In the genomic region with DNA sequence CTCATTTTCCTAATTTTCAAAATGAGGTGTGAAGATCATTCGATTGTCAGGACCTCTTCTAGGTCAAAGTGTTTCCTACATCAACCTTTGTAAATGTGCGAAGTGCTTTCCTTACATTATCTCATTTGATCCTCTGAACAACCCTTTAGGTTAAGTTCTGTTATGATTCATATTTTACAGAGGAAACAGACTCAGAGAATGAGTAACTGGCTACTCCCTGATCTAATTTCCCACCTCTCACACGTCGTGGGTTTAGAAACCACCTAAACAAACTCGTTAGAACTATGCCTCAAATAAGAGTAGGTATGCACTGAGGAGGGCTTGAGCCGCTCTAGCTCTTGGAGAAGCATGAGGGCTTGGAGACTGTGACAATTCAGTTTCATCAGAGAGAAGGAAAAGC, we compare ENCODE assay signal across 1 cellular context.
TF ChIP-seq lines count a peak whose summit lies in the region.

No MANE protein-coding gene starts in this region.

TF ChIP-seq in GM12878, 131 proteins besides CTCF, POLR2A, EP300 and RAD21 (continued from another document):
- TF ChIP-seq, protein P1, sequence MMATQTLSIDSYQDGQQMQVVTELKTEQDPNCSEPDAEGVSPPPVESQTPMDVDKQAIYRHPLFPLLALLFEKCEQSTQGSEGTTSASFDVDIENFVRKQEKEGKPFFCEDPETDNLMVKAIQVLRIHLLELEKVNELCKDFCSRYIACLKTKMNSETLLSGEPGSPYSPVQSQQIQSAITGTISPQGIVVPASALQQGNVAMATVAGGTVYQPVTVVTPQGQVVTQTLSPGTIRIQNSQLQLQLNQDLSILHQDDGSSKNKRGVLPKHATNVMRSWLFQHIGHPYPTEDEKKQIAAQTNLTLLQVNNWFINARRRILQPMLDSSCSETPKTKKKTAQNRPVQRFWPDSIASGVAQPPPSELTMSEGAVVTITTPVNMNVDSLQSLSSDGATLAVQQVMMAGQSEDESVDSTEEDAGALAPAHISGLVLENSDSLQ (IDR thresholded peaks at IDR 0.05), result no peak
- peak; percentile 30; the same call in 1 of the 2 replicates for TF ChIP-seq JUNB (IDR thresholded peaks at IDR 0.05)
- no peak for TF ChIP-seq CHD1 (IDR thresholded peaks at IDR 0.05; ENCODE audit: low read depth, low read length)
- TF ChIP-seq FOXK2 (IDR thresholded peaks at IDR 0.05), result no peak
- TF ChIP-seq IKZF1 (conservative IDR thresholded peaks at IDR 0.05), result 0 out of 2 replicates have a peak, but pooled peaks have one; percentile 17
- no peak for TF ChIP-seq TCF3 (IDR thresholded peaks at IDR 0.05; ENCODE audit: borderline replicate concordance, insufficient read depth, low read depth, low read length)
- no peak for TF ChIP-seq YY1 (IDR thresholded peaks at IDR 0.05; ENCODE audit: low read depth, low read length)
- 0 out of 2 replicates have a peak, but pooled peaks have one; percentile 37 for TF ChIP-seq NR2F1 (conservative IDR thresholded peaks at IDR 0.05)
- TF ChIP-seq PAX5 (IDR thresholded peaks at IDR 0.05; ENCODE audit: borderline replicate concordance, low read depth, low read length), result no peak
- TF ChIP-seq EZH2 (IDR thresholded peaks at IDR 0.05; ENCODE audit: borderline replicate concordance, control insufficient read depth, low read depth, low read length), result no peak
